In the genomic region with DNA sequence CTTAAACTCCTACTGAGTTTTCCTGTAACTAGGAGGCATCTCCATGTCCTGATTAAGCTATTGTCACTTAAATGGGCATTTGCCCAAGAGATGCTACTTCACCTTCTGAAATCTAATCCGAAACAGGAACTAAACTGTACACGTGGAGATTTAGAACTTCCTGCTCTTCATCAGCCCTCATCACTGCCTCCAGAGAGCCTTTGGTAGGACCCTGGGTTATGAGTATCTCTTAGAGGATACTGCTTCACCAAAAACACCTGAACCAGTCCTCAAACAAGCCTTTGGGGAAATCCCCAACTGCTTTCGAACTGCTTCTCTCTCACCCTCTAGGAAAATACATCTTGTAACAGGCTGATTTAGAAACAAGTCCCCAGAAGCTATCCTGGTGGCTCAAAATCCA, we compare ENCODE assay signal across 23 cellular contexts.
DNase-seq lines count a peak whose midpoint lies in the region; ATAC-seq lines count a peak whose summit lies in the region.
"Had no signal": no experiment of that assay in that cellular context is flagged by ENCODE, and none has a peak within 500 bp of the region (broad histone marks: within the 10 kb centered on the region; RNA-seq: fewer than 3 reads in every experiment).

No MANE protein-coding gene starts in this region.

- no peak overlapping the region for H3K4me3 ChIP-seq in MG63
- H3K4me3 ChIP-seq in right cardiac atrium (ENCODE audit: low read length) = no peak overlapping the region
- H3K4me3 ChIP-seq: GM23338, sigmoid colon, tibial artery had no signal

- H3K9me3 Mint-ChIP-seq in immature natural killer cell = peaks cover 0 to 8% (median 3%) of the 10 kb centered on the region in 6 donors
- H3K9me3 Mint-ChIP-seq: activated CD4-positive, alpha-beta T cell treated with anti-CD3 and anti-CD28 coated beads, Interleukin-2, amount 10 ng/mL, durations not matched to agents 7 days and 5 days had no signal

- intact Hi-C loops in right cardiac atrium (cut with DNase I) = no loop called here

- H3K27ac ChIP-seq in right cardiac atrium (ENCODE audit: low read length) = no peak overlapping the region
- H3K27ac ChIP-seq: parathyroid adenoma, sigmoid colon, tibial artery had no signal

- H3K27me3 ChIP-seq in MG63 (no peaks in the 10 kb centered on the region), right cardiac atrium (ENCODE audit: control insufficient read depth, insufficient read depth) (no peaks in the 10 kb centered on the region)
- H3K27me3 ChIP-seq: sigmoid colon, tibial artery had no signal

- ATAC-seq in GM18511 (IDR thresholded peaks at IDR 0.05; ENCODE audit: unreplicated experiment) (peak; percentile 57), GM21360 (IDR thresholded peaks at IDR 0.05; ENCODE audit: unreplicated experiment) (peak; percentile 84), HG02798 (IDR thresholded peaks at IDR 0.05; ENCODE audit: poor library complexity, unreplicated experiment) (peak; percentile 68), HG02973 (IDR thresholded peaks at IDR 0.05; ENCODE audit: unreplicated experiment) (no peak), right cardiac atrium (no peak)
- ATAC-seq: activated naive CD8-positive, alpha-beta T cell treated with anti-CD3 and anti-CD28 coated beads, Interleukin-2, amount 50 U/mL, for 24 hours; GM23338; naive thymus-derived CD8-positive, alpha-beta T cell; Right ventricle myocardium inferior; stimulated activated naive CD8-positive, alpha-beta T cell treated with anti-CD3 and anti-CD28 coated beads, Interleukin-15, Interleukin-2, amounts not matched to agents 100 U/mL and 50 U/mL, for 24 hours had no signal

- no peak overlapping the region for H3K4me3 Mint-ChIP-seq in immature natural killer cell
- H3K4me3 Mint-ChIP-seq: activated CD4-positive, alpha-beta T cell treated with anti-CD3 and anti-CD28 coated beads, Interleukin-2, amount 10 ng/mL, durations not matched to agents 7 days and 5 days; activated naive CD8-positive, alpha-beta T cell treated with anti-CD3 and anti-CD28 coated beads, Interleukin-2, amount 50 U/mL, for 24 hours; brain; CD4-positive, alpha-beta memory T cell; GM23338; naive thymus-derived CD8-positive, alpha-beta T cell had no signal

- no peaks in the 10 kb centered on the region for H3K36me3 ChIP-seq in MG63
- H3K36me3 ChIP-seq: sigmoid colon, tibial artery had no signal

- H3K27ac Mint-ChIP-seq in immature natural killer cell = no peak overlapping the region
- H3K27ac Mint-ChIP-seq: activated CD4-positive, alpha-beta T cell treated with anti-CD3 and anti-CD28 coated beads, Interleukin-2, amount 10 ng/mL, durations not matched to agents 7 days and 5 days; activated naive CD8-positive, alpha-beta T cell treated with anti-CD3 and anti-CD28 coated beads, Interleukin-2, amount 50 U/mL, for 24 hours; brain; CD4-positive, alpha-beta memory T cell; GM23338; naive thymus-derived CD8-positive, alpha-beta T cell had no signal

- DNase-seq in NCI-H2029 treated with DMSO at 0.1 percent for 48 hours (lab: John Stamatoyannopoulos, UW) = peak; percentile 9
- no peak for DNase-seq in MG63
- no peak for DNase-seq in right cardiac atrium
- DNase-seq in immature natural killer cell = no peak
- DNase-seq: activated CD4-positive, alpha-beta T cell treated with anti-CD3 and anti-CD28 coated beads, Interleukin-2, amount 10 ng/mL, durations not matched to agents 7 days and 5 days; activated CD8-positive, alpha-beta memory T cell treated with anti-CD3 and anti-CD28 coated beads, Interleukin-2, amount 50 U/mL, for 4 hours; activated naive CD8-positive, alpha-beta T cell treated with anti-CD3 and anti-CD28 coated beads, Interleukin-2, amount 50 U/mL, for 24 hours; CD4-positive, alpha-beta memory T cell; mesendoderm; naive thymus-derived CD8-positive, alpha-beta T cell; NCI-H187; NCI-H510A; sigmoid colon; stimulated activated naive CD8-positive, alpha-beta T cell treated with anti-CD3 and anti-CD28 coated beads, Interleukin-15, Interleukin-2, amounts not matched to agents 100 U/mL and 50 U/mL, for 24 hours; tibial artery had no signal

- H3K9me3 ChIP-seq in MG63 (peaks cover 3% of the 10 kb centered on the region; the same call in 1 of the 2 replicates), right cardiac atrium (ENCODE audit: control insufficient read depth, low read length) (no peaks in the 10 kb centered on the region)
- H3K9me3 ChIP-seq: sigmoid colon, tibial artery had no signal

- H3K4me1 ChIP-seq in right cardiac atrium (ENCODE audit: control insufficient read depth, insufficient read depth, low read length) = no peaks in the 10 kb centered on the region
- H3K4me1 ChIP-seq: parathyroid adenoma, sigmoid colon, tibial artery had no signal

- WGBS in right cardiac atrium = 56% methylated on average over 3 of the region's 3 CpGs

- no peaks in the 10 kb centered on the region for H3K36me3 Mint-ChIP-seq in immature natural killer cell
- H3K36me3 Mint-ChIP-seq: CD4-positive, alpha-beta memory T cell; naive thymus-derived CD8-positive, alpha-beta T cell had no signal

- H3K27me3 Mint-ChIP-seq in immature natural killer cell (ENCODE audit: low read depth in 3 of 3) = no peaks in the 10 kb centered on the region
- H3K27me3 Mint-ChIP-seq: activated CD4-positive, alpha-beta T cell treated with anti-CD3 and anti-CD28 coated beads, Interleukin-2, amount 10 ng/mL, durations not matched to agents 7 days and 5 days had no signal

- no peaks in the 10 kb centered on the region for H3K4me1 Mint-ChIP-seq in immature natural killer cell
- H3K4me1 Mint-ChIP-seq: activated CD4-positive, alpha-beta T cell treated with anti-CD3 and anti-CD28 coated beads, Interleukin-2, amount 10 ng/mL, durations not matched to agents 7 days and 5 days; activated naive CD8-positive, alpha-beta T cell treated with anti-CD3 and anti-CD28 coated beads, Interleukin-2, amount 50 U/mL, for 24 hours; CD4-positive, alpha-beta memory T cell; GM23338; naive thymus-derived CD8-positive, alpha-beta T cell had no signal

Comparison
In these comparisons a context has a peak if more than half of its experiments do, and no peak if none do; other contexts are left out.
1. ATAC-seq: peak in GM18511 (single experiment), GM21360 (single experiment) and HG02798 (single experiment); none in HG02973 (single experiment) and right cardiac atrium (0 of 2).